In the genomic region with DNA sequence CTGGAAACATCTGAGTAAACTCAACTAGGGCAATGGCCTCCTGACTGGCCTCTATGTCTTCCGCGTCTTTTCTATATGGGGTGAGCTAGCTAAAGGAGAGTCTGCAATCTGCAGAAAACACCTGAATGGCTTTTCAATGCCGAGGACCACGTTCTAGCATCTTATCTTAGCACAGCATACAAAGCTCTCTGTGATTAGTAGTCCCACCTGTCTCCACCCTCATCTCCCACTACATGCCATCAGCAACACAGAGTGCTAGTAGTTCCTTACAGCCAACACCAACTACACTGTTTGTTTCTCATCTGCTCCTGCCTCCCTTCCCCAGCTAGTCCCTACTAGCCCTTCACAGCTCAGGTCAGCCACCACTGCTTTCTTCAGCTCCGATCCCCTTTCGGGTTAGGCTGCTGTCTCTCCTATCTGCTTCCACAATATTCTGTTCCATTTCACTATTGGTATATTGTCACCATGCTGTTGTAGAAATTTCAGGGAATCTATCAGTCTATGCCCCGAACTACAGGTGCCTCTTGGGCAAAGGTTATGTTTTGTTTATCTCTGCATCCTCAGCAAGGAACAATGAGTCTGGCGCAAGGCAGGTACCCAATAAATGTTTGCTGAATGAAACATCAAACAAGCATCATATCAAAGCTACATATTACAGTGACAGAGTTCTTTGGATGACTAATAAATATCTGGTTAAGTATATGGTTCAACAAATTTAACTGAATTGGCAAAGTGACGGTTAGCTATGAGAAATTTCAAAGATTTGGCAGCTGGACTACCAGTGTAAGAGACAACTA, we compare ENCODE assay signal across 17 cellular contexts.
"Had no signal": no experiment of that assay in that cellular context is flagged by ENCODE, and none has a peak within 500 bp of the region (broad histone marks: within the 10 kb centered on the region; RNA-seq: fewer than 3 reads in every experiment).

No MANE protein-coding gene starts in this region.

- H3K4me3 ChIP-seq: esophagus squamous epithelium, left ventricle myocardium inferior, lower lobe of right lung, sigmoid colon, skin epidermis, stomach, thoracic aorta, transverse colon had no signal

- H3K4me1 ChIP-seq: left ventricle myocardium inferior, lower lobe of right lung, sigmoid colon, stomach, transverse colon had no signal

- H3K36me3 ChIP-seq: lower lobe of right lung, sigmoid colon, thoracic aorta, transverse colon had no signal

- ATAC-seq: left cardiac atrium, lower lobe of right lung had no signal

- H3K27me3 ChIP-seq: esophagus squamous epithelium, sigmoid colon, stomach, transverse colon had no signal

- H3K27ac ChIP-seq: esophagus squamous epithelium, left ventricle myocardium inferior, lower lobe of right lung, sigmoid colon, skin epidermis, stomach, thoracic aorta, transverse colon had no signal

- DNase-seq: dermis blood vessel endothelial cell; esophagus squamous epithelium; immature natural killer cell; left cardiac atrium; left ventricle myocardium inferior; lower lobe of right lung; mesendoderm; naive B cell; sigmoid colon; stimulated activated CD4-positive, alpha-beta T cell treated with anti-CD3 and anti-CD28 coated beads, Interleukin-2, amount 100 ng/mL, for 24 hours; stimulated activated naive CD4-positive, alpha-beta T cell; stomach; substantia nigra; transverse colon had no signal

- H3K9me3 ChIP-seq: esophagus squamous epithelium, left ventricle myocardium inferior, lower lobe of right lung, sigmoid colon, stomach, thoracic aorta, transverse colon had no signal

- FAIRE-seq: colon had no signal
